In the genomic region with DNA sequence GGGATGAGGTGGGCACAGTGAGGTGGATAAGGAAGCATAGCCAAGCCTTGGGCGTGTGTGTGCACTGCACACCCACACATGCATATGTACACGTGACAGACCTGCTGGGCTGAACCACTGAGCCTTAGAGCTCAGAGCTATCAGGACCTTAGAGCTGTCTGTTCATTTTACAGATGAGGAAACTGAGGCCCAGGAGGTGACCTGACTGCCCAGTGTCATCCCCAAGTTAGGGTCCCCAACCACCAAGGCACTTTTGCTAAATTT, we compare ENCODE assay signal across 17 cellular contexts.
"Had no signal": no experiment of that assay in that cellular context is flagged by ENCODE, and none has a peak within 500 bp of the region (broad histone marks: within the 10 kb centered on the region; RNA-seq: fewer than 3 reads in every experiment).

No MANE protein-coding gene starts in this region.

- H3K4me3 ChIP-seq: spleen, thyroid gland had no signal

- ATAC-seq: activated CD8-positive, alpha-beta memory T cell treated with anti-CD3 and anti-CD28 coated beads, Interleukin-2, amount 10 ng/mL, durations not matched to agents 7 days and 5 days; natural killer cell treated with Interleukin-12 subunit alpha and Interleukin-12 subunit beta and Interleukin-15 and Interleukin-18, amount 100 ng/mL, for 72 hours; stimulated activated naive B cell treated with anti-CD40 and anti-IgM and Interleukin-4, amounts not matched to agents 10 μg/mL and 1 μg/mL and 100 μg/mL, for 72 hours had no signal

- H3K9me3 Mint-ChIP-seq: activated B cell treated with CpG ODN at 0.5 μM for 24 hours; activated CD4-positive, alpha-beta memory T cell treated with anti-CD3 and anti-CD28 coated beads, Interleukin-2, amount 10 ng/mL, durations not matched to agents 7 days and 5 days; activated naive CD4-positive, alpha-beta T cell treated with anti-CD3 and anti-CD28 coated beads for 36 hours; activated T-helper 2 cell treated with anti-CD3 and anti-CD28 coated beads, Interferon-gamma antibody, Interleukin-2, Interleukin-4, amounts not matched to agents 10 μg/mL and 5 μg/mL and 100 μg/mL, durations not matched to agents 14 hours and 24 hours and 36 hours; natural killer cell treated with Interleukin-12 subunit alpha and Interleukin-12 subunit beta and Interleukin-15 and Interleukin-18, amount 100 ng/mL, for 72 hours had no signal

- H3K27ac ChIP-seq: brain microvascular endothelial cell, parathyroid adenoma had no signal

- H3K4me3 Mint-ChIP-seq: activated B cell treated with CpG ODN at 0.5 μM for 24 hours; activated CD4-positive, alpha-beta memory T cell treated with anti-CD3 and anti-CD28 coated beads, Interleukin-2, amount 10 ng/mL, durations not matched to agents 7 days and 5 days; activated CD8-positive, alpha-beta memory T cell treated with anti-CD3 and anti-CD28 coated beads, Interleukin-2, amount 10 ng/mL, durations not matched to agents 7 days and 5 days; activated naive CD4-positive, alpha-beta T cell treated with anti-CD3 and anti-CD28 coated beads for 36 hours; natural killer cell treated with Interleukin-12 subunit alpha and Interleukin-12 subunit beta and Interleukin-15 and Interleukin-18, amount 100 ng/mL, for 72 hours; stimulated activated naive B cell treated with anti-CD40 and anti-IgM and Interleukin-4, amounts not matched to agents 10 μg/mL and 1 μg/mL and 100 μg/mL, for 72 hours had no signal

- H3K36me3 ChIP-seq: brain microvascular endothelial cell, spleen, thyroid gland had no signal

- H3K4me1 Mint-ChIP-seq: activated B cell treated with CpG ODN at 0.5 μM for 24 hours; activated CD8-positive, alpha-beta memory T cell treated with anti-CD3 and anti-CD28 coated beads, Interleukin-2, amount 10 ng/mL, durations not matched to agents 7 days and 5 days; stimulated activated naive B cell treated with anti-CD40 and anti-IgM and Interleukin-4, amounts not matched to agents 10 μg/mL and 1 μg/mL and 100 μg/mL, for 72 hours had no signal

- H3K27me3 ChIP-seq: brain microvascular endothelial cell, thyroid gland had no signal

- DNase-seq: activated CD4-positive, alpha-beta memory T cell treated with anti-CD3 and anti-CD28 coated beads, Interleukin-2, amount 10 ng/mL, durations not matched to agents 7 days and 5 days; activated CD4-positive, alpha-beta T cell treated with anti-CD3 and anti-CD28 coated beads for 4 hours; activated CD8-positive, alpha-beta memory T cell treated with anti-CD3 and anti-CD28 coated beads, Interleukin-2, amount 10 ng/mL, durations not matched to agents 7 days and 5 days; activated naive CD4-positive, alpha-beta T cell treated with anti-CD3 and anti-CD28 coated beads for 36 hours; activated T-cell treated with anti-CD3 and anti-CD28 coated beads, Interleukin-2, amount 50 U/mL, for 1 hour; brain microvascular endothelial cell; cerebellar nuclear complex; cortex of kidney; erythroblast; stimulated activated CD4-positive, alpha-beta T cell treated with anti-CD3 and anti-CD28 coated beads, Interleukin-4, amount 100 ng/mL, for 4 hours; stimulated activated naive B cell treated with anti-CD40 and anti-IgM and Interleukin-4, amounts not matched to agents 10 μg/mL and 1 μg/mL and 100 μg/mL, for 72 hours; thyroid gland had no signal

- H3K36me3 Mint-ChIP-seq: activated CD8-positive, alpha-beta memory T cell treated with anti-CD3 and anti-CD28 coated beads, Interleukin-2, amount 10 ng/mL, durations not matched to agents 7 days and 5 days; natural killer cell treated with Interleukin-12 subunit alpha and Interleukin-12 subunit beta and Interleukin-15 and Interleukin-18, amount 100 ng/mL, for 72 hours had no signal

- H3K27me3 Mint-ChIP-seq: activated CD4-positive, alpha-beta memory T cell treated with anti-CD3 and anti-CD28 coated beads, Interleukin-2, amount 10 ng/mL, durations not matched to agents 7 days and 5 days; activated CD8-positive, alpha-beta memory T cell treated with anti-CD3 and anti-CD28 coated beads, Interleukin-2, amount 10 ng/mL, durations not matched to agents 7 days and 5 days; natural killer cell treated with Interleukin-12 subunit alpha and Interleukin-12 subunit beta and Interleukin-15 and Interleukin-18, amount 100 ng/mL, for 72 hours had no signal

- H3K27ac Mint-ChIP-seq: activated B cell treated with CpG ODN at 0.5 μM for 24 hours; activated CD4-positive, alpha-beta memory T cell treated with anti-CD3 and anti-CD28 coated beads, Interleukin-2, amount 10 ng/mL, durations not matched to agents 7 days and 5 days; activated CD8-positive, alpha-beta memory T cell treated with anti-CD3 and anti-CD28 coated beads, Interleukin-2, amount 10 ng/mL, durations not matched to agents 7 days and 5 days; activated naive CD4-positive, alpha-beta T cell treated with anti-CD3 and anti-CD28 coated beads for 36 hours; activated T-helper 2 cell treated with anti-CD3 and anti-CD28 coated beads, Interferon-gamma antibody, Interleukin-2, Interleukin-4, amounts not matched to agents 10 μg/mL and 5 μg/mL and 100 μg/mL, durations not matched to agents 14 hours and 24 hours and 36 hours; natural killer cell treated with Interleukin-12 subunit alpha and Interleukin-12 subunit beta and Interleukin-15 and Interleukin-18, amount 100 ng/mL, for 72 hours; stimulated activated naive B cell treated with anti-CD40 and anti-IgM and Interleukin-4, amounts not matched to agents 10 μg/mL and 1 μg/mL and 100 μg/mL, for 72 hours had no signal

- H3K9me3 ChIP-seq: thyroid gland had no signal
